Comparison of ENCODE assay signal across 8 cellular contexts in the genomic region with DNA sequence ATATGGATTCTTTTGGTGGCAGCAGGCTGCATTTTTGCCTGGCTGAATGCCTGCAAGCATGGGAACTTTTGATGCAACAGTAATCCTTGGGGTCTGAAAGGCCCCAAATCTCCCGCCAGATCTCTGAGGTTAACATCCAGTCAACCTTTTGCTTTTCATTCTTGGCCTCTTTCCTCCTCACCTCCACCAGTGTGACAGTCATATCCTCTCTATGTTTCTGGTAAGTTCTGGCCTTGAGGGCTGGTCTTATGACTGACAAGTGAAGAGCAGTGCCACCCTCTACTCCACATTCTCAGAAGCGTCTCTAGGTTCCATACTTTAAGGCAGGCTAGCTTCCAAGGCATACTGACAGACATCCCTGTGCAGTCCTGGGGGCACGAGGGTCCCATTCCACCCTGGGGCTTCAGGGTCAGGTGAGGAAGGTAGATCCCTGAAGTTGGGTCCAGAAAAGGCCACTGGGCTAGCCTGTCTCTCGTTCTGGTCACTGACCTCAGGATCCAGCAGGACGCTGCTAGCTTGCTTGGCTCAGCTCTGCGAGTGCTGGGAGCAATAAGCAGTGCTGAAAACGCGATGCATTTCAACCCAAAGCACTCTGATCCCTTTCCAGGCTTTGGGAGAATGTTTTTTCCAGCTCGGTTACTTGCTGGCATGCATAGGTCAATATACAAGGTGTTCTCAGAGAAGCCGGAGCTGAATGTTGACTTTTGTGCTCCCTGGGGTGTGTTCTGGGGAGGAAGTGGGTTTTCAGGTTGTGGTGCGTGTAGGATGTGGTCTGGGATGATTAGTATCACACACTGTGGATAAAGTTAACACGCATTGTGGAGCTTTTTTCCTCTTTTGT.
DNase-seq lines count a peak whose midpoint lies in the region; ATAC-seq and TF ChIP-seq lines count a peak whose summit lies in the region.

No MANE protein-coding gene starts in this region.

- peak overlapping the region; percentile 63 for H3K4me2 ChIP-seq in Karpas-422 (ENCODE audit: low read depth, low read length, poor library complexity, severe bottlenecking)

- peak overlapping the region; percentile 94 for H3K27ac Mint-ChIP-seq in activated CD8-positive, alpha-beta T cell treated with anti-CD3 and anti-CD28 coated beads, Interleukin-2, amount 10 ng/mL, durations not matched to agents 7 days and 5 days

- peaks cover 57% of the 10 kb centered on the region for H3K36me3 Mint-ChIP-seq in activated CD8-positive, alpha-beta T cell treated with anti-CD3 and anti-CD28 coated beads, Interleukin-2, amount 10 ng/mL, durations not matched to agents 7 days and 5 days (ENCODE audit: low read depth)

- peaks cover 16% of the 10 kb centered on the region for H3K36me3 ChIP-seq in Karpas-422 (ENCODE audit: insufficient read depth, low read length)

- peak overlapping the region; percentile 93 for H3K27ac ChIP-seq in Karpas-422 (ENCODE audit: low read length)

- H3K4me3 ChIP-seq in Karpas-422 (ENCODE audit: low read length): peak overlapping the region; percentile 36; the same call in 1 of the 2 replicates
- H3K4me3 ChIP-seq in fibroblast of mammary gland (ENCODE audit: control insufficient read depth, low read depth, low read length): no peak overlapping the region

- TF ChIP-seq CTCF in fibroblast of mammary gland (conservative IDR thresholded peaks at IDR 0.05; ENCODE audit: control insufficient read depth, insufficient read depth, low read depth, low read length): no peak

- H4K20me1 ChIP-seq in Karpas-422 (ENCODE audit: insufficient read depth, low read depth, low read length): peaks cover 3% of the 10 kb centered on the region; the same call in 1 of the 2 replicates

- no peaks in the 10 kb centered on the region for H3K27me3 Mint-ChIP-seq in activated CD8-positive, alpha-beta T cell treated with anti-CD3 and anti-CD28 coated beads, Interleukin-2, amount 10 ng/mL, durations not matched to agents 7 days and 5 days (ENCODE audit: low read depth)

- CTCF ChIA-PET in activated CD8-positive, alpha-beta T cell treated with anti-CD3 and anti-CD28 coated beads, Interleukin-2, amount 10 ng/mL, durations not matched to agents 7 days and 5 days (lab: Charles Lee): interaction anchor here (0.6 to 6.9 kb wide), 24 partner anchors 8 to 147 kb away, joined by 3 to 67 read pairs (median 4); no protein-coding TSS in a partner anchor

- ATAC-seq in activated CD8-positive, alpha-beta T cell treated with anti-CD3 and anti-CD28 coated beads, Interleukin-2, amount 10 ng/mL, durations not matched to agents 7 days and 5 days: peak; percentile 84
- no peak for ATAC-seq in HG03039 (IDR thresholded peaks at IDR 0.05; ENCODE audit: unreplicated experiment)
- ATAC-seq in GM19324 (IDR thresholded peaks at IDR 0.05; ENCODE audit: low FRiP score, unreplicated experiment): no peak

- H3K4me1 ChIP-seq in Karpas-422 (ENCODE audit: low read length): peaks cover 95% of the 10 kb centered on the region

- H3K27me3 ChIP-seq in Karpas-422 (ENCODE audit: low read length): no peaks in the 10 kb centered on the region

- H3K9me3 Mint-ChIP-seq in activated CD8-positive, alpha-beta T cell treated with anti-CD3 and anti-CD28 coated beads, Interleukin-2, amount 10 ng/mL, durations not matched to agents 7 days and 5 days (ENCODE audit: insufficient read depth): no peaks in the 10 kb centered on the region

- POLR2A ChIA-PET in activated CD8-positive, alpha-beta T cell treated with anti-CD3 and anti-CD28 coated beads, Interleukin-2, amount 10 ng/mL, durations not matched to agents 7 days and 5 days (lab: Charles Lee): interaction anchor here (0.6 to 4.8 kb wide), 25 partner anchors 11 to 288 kb away, joined by 3 to 32 read pairs (median 5); a partner anchor contains a TSS

- H3K4me1 Mint-ChIP-seq in activated CD8-positive, alpha-beta T cell treated with anti-CD3 and anti-CD28 coated beads, Interleukin-2, amount 10 ng/mL, durations not matched to agents 7 days and 5 days (ENCODE audit: low read depth): peaks cover 88% of the 10 kb centered on the region

- H2AFZ ChIP-seq in Karpas-422 (ENCODE audit: low read length): no peak overlapping the region

- H3K9me2 ChIP-seq in Karpas-422 (replicated peaks; ENCODE audit: insufficient read depth, low read length): no peaks in the 10 kb centered on the region

- peak overlapping the region; percentile 69 for H3K4me3 Mint-ChIP-seq in activated CD8-positive, alpha-beta T cell treated with anti-CD3 and anti-CD28 coated beads, Interleukin-2, amount 10 ng/mL, durations not matched to agents 7 days and 5 days

- no peaks in the 10 kb centered on the region for H3K9me3 ChIP-seq in Karpas-422 (ENCODE audit: low read length)

- H3K79me2 ChIP-seq in Karpas-422 (ENCODE audit: low read length): peaks cover 94% of the 10 kb centered on the region

- DNase-seq in EL (peak; percentile 36), Karpas-422 (peak; percentile 77), fibroblast of mammary gland (ENCODE audit: low read depth) (peak; percentile 40), cortex of kidney (lab: John Stamatoyannopoulos, UW) (no peak)
- DNase-seq in activated CD8-positive, alpha-beta T cell treated with anti-CD3 and anti-CD28 coated beads, Interleukin-2, amount 10 ng/mL, durations not matched to agents 7 days and 5 days: peak; percentile 91
- peak; percentile 35 to 49 for DNase-seq in stimulated activated CD4-positive, alpha-beta T cell treated with anti-CD3 and anti-CD28 coated beads, Interleukin-4, amount 100 ng/mL, for 48 hours (ENCODE audit: low read depth in 2 of 2)

- H3K9ac ChIP-seq in Karpas-422 (ENCODE audit: low read length): peak overlapping the region; percentile 65
